28 cellular contexts compared by ENCODE assay signal in the genomic region with DNA sequence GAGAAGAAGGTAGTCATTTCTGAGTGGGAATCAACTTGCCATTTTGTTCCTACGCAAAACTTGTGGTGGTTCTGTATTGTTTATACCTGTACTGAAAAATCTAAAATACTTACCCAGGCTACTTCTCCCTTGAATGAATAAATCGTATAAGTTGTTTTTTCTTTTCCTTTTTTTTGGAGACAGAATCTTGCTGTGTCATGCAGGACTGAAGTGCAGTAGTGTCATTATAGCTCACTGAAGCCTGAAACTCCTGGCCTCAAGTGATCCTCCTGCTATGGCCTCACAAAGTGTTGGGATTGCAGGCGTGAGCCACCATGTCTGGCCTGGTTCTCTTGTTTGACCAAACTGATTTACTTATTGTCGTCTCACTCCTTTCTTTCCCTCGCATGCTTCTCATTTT. TPM values are rescaled to one million over a fixed set of nuclear protein-coding genes. Genes with fewer than 3 reads are reported as not detected.
DNase-seq lines count a peak whose midpoint lies in the region; ATAC-seq and TF ChIP-seq lines count a peak whose summit lies in the region.
"Had no signal": no experiment of that assay in that cellular context is flagged by ENCODE, and none has a peak within 500 bp of the region (broad histone marks: within the 10 kb centered on the region; RNA-seq: fewer than 3 reads in every experiment).

No MANE protein-coding gene starts in this region.

- in situ Hi-C loops in GM13976 (cut with MboI; ENCODE audit: low sequenced_read_pairs, unreplicated experiment) = no loop called here

- H3K9ac ChIP-seq in SK-N-MC (ENCODE audit: insufficient read length) (no peak overlapping the region), mesendoderm (ENCODE audit: low read length) (no peak overlapping the region)

- H3K4me3 ChIP-seq in SK-N-MC = no peak overlapping the region
- H3K4me3 ChIP-seq in mesendoderm (ENCODE audit: low read length) = no peak overlapping the region
- H3K4me3 ChIP-seq: adrenal gland, left ventricle myocardium inferior, prostate gland, sigmoid colon had no signal

- H3K4me1 Mint-ChIP-seq in activated T-cell treated with anti-CD3 and anti-CD28 coated beads, Interleukin-2, amount 50 U/mL, for 24 hours (ENCODE audit: low read depth) = peaks cover 27% of the 10 kb centered on the region
- H3K4me1 Mint-ChIP-seq in Calu3 (ENCODE audit: low read depth, unreplicated experiment) = peaks cover 9% of the 10 kb centered on the region

- H3K36me3 ChIP-seq in SK-N-MC (ENCODE audit: insufficient read depth, low read length) (peaks cover 82% of the 10 kb centered on the region), mesendoderm (ENCODE audit: control insufficient read depth, insufficient read depth, low read length) (no peaks in the 10 kb centered on the region)
- H3K36me3 ChIP-seq: prostate gland had no signal

- TF ChIP-seq CTCF in Calu3 (IDR thresholded peaks at IDR 0.05; ENCODE audit: unreplicated experiment) = no peak
- TF ChIP-seq CTCF in GM13976 (IDR thresholded peaks at IDR 0.05; ENCODE audit: borderline replicate concordance, control extremely low read depth, extremely low read depth, insufficient read depth, missing control alignments) = no peak

- peak overlapping the region; percentile 7; the same call in 1 of the 2 replicates for H3K27ac ChIP-seq in SK-N-MC
- H3K27ac ChIP-seq in mesendoderm (ENCODE audit: low read depth, low read length) = no peak overlapping the region
- H3K27ac ChIP-seq: adrenal gland, left ventricle myocardium inferior, neutrophil, prostate gland, sigmoid colon had no signal

- no CpG with 5 or more reads among the region's 5 CpGs for WGBS in mesendoderm (ENCODE audit: extremely low coverage, insufficient coverage, low lambda C conversion rate)

- no peak for DNase-seq in activated T-cell treated with anti-CD3 and anti-CD28 coated beads, Interleukin-2, amount 50 U/mL, for 24 hours
- no peak for DNase-seq in activated T-cell treated with anti-CD3 and anti-CD28 coated beads, Interleukin-2, amount 50 U/mL, for 1 hour
- DNase-seq in Calu3 (no peak), SK-N-MC (ENCODE audit: low read depth, low spot score) (no peak), mesendoderm (no peak), head of caudate nucleus (no peak), GM13976 (ENCODE audit: low spot score) (no peak)
- DNase-seq: activated CD8-positive, alpha-beta memory T cell treated with anti-CD3 and anti-CD28 coated beads for 24 hours; adrenal gland; CD4-positive, alpha-beta memory T cell; dermis blood vessel endothelial cell; glutamatergic neuron; Kasumi-1; left ventricle myocardium inferior; NCI-H146; NCI-H226; NCI-H69; PC-3; sigmoid colon; stimulated activated CD4-positive, alpha-beta T cell treated with anti-CD3 and anti-CD28 coated beads, Interleukin-4, amount 100 ng/mL, for 1 hour; trophoblast cell had no signal

- no peak overlapping the region for H3K56ac ChIP-seq in mesendoderm (ENCODE audit: low read length)

- peak overlapping the region; percentile 66 for H3K23ac ChIP-seq in mesendoderm (ENCODE audit: low read length)

- H3K9me3 ChIP-seq in SK-N-MC (ENCODE audit: low read depth, low read length) = no peaks in the 10 kb centered on the region
- H3K9me3 ChIP-seq: adrenal gland, left ventricle myocardium inferior, neutrophil, prostate gland, sigmoid colon had no signal

- H4K5ac ChIP-seq in mesendoderm (ENCODE audit: low read length) = no peak overlapping the region

- BruUV-seq in Calu3 (replicated peaks; lab: Mats Ljungman, UMichigan) = no TSS peak

- no peaks in the 10 kb centered on the region for H3K27me3 Mint-ChIP-seq in activated T-cell treated with anti-CD3 and anti-CD28 coated beads, Interleukin-2, amount 50 U/mL, for 24 hours
- no peaks in the 10 kb centered on the region for H3K27me3 Mint-ChIP-seq in Calu3 (ENCODE audit: unreplicated experiment)
- H3K27me3 Mint-ChIP-seq: CD4-positive, alpha-beta memory T cell had no signal

- H3K4ac ChIP-seq in mesendoderm (ENCODE audit: low read depth, low read length) = no peak overlapping the region

- CTCF ChIA-PET in Calu3 (lab: Charles Lee) = no interaction called here

- peaks cover 3% of the 10 kb centered on the region for H3K79me1 ChIP-seq in mesendoderm (ENCODE audit: low read length)

- peak overlapping the region; percentile 5 for H3K27ac Mint-ChIP-seq in activated T-cell treated with anti-CD3 and anti-CD28 coated beads, Interleukin-2, amount 50 U/mL, for 24 hours
- H3K27ac Mint-ChIP-seq in Calu3 (ENCODE audit: unreplicated experiment) = peak overlapping the region; percentile 11
- H3K27ac Mint-ChIP-seq: T-helper 2 cell treated with Interferon-gamma antibody and Interleukin-4, amounts not matched to agents 5 μg/mL and 100 μg/mL, for 36 hours had no signal

- H2BK120ac ChIP-seq in mesendoderm (ENCODE audit: low read depth, low read length) = no peak overlapping the region

- peaks cover 87% of the 10 kb centered on the region for H3K36me3 Mint-ChIP-seq in activated T-cell treated with anti-CD3 and anti-CD28 coated beads, Interleukin-2, amount 50 U/mL, for 24 hours (ENCODE audit: low read depth)
- peaks cover 31% of the 10 kb centered on the region for H3K36me3 Mint-ChIP-seq in Calu3 (ENCODE audit: insufficient read depth, unreplicated experiment)

- no peak overlapping the region for H2BK5ac ChIP-seq in mesendoderm (ENCODE audit: low read length)

- peaks cover 4% of the 10 kb centered on the region for H3K79me2 ChIP-seq in mesendoderm (ENCODE audit: control insufficient read depth, insufficient read depth, low read length)

- H3K4me1 ChIP-seq in mesendoderm (ENCODE audit: control insufficient read depth, low read depth, low read length) = no peaks in the 10 kb centered on the region
- H3K4me1 ChIP-seq: adrenal gland, prostate gland had no signal

- H4K8ac ChIP-seq in mesendoderm (ENCODE audit: low read depth, low read length) = no peak overlapping the region

- H3K4me2 ChIP-seq in mesendoderm (ENCODE audit: low read length) = no peak overlapping the region

- no peak overlapping the region for H3K18ac ChIP-seq in mesendoderm (ENCODE audit: low read length)

- no peak overlapping the region for H2AK5ac ChIP-seq in mesendoderm (ENCODE audit: low read length)

- H3K27me3 ChIP-seq in mesendoderm (ENCODE audit: insufficient read depth, low read length, poor library complexity) = no peaks in the 10 kb centered on the region
- H3K27me3 ChIP-seq: adrenal gland, neutrophil, sigmoid colon had no signal

- H3K9me3 Mint-ChIP-seq in activated T-cell treated with anti-CD3 and anti-CD28 coated beads, Interleukin-2, amount 50 U/mL, for 24 hours = no peaks in the 10 kb centered on the region
- no peaks in the 10 kb centered on the region for H3K9me3 Mint-ChIP-seq in Calu3 (ENCODE audit: low read depth, unreplicated experiment)
- H3K9me3 Mint-ChIP-seq: CD4-positive, alpha-beta memory T cell; T-helper 2 cell treated with Interferon-gamma antibody and Interleukin-4, amounts not matched to agents 5 μg/mL and 100 μg/mL, for 36 hours had no signal

- H2BK15ac ChIP-seq in mesendoderm (replicated peaks; ENCODE audit: low read depth) = no peak overlapping the region

- intact Hi-C loops in Calu3 (cut with micrococcal nuclease; ENCODE audit: unreplicated experiment) = no loop called here
- intact Hi-C loops in head of caudate nucleus (cut with DNase I) = no loop called here

- H3K4me3 Mint-ChIP-seq in activated T-cell treated with anti-CD3 and anti-CD28 coated beads, Interleukin-2, amount 50 U/mL, for 24 hours = no peak overlapping the region
- no peak overlapping the region for H3K4me3 Mint-ChIP-seq in Calu3 (ENCODE audit: low read depth, unreplicated experiment)
- H3K4me3 Mint-ChIP-seq: CD4-positive, alpha-beta memory T cell; T-helper 2 cell treated with Interferon-gamma antibody and Interleukin-4, amounts not matched to agents 5 μg/mL and 100 μg/mL, for 36 hours had no signal

- no peak for ATAC-seq in GM21528 (IDR thresholded peaks at IDR 0.05; ENCODE audit: low FRiP score, unreplicated experiment)
- ATAC-seq: esophagus mucosa, PC-3, Right ventricle myocardium inferior, SK-N-SH treated with all-trans-retinoic acid at 6 μM for 48 hours had no signal

RNA-seq across cellular contexts. Expression of gene LUC7L2, which starts 27.9 kb away (rescaled TPM):
- total RNA-seq in Calu3 (2022) = 85.7 and 88.8 TPM in 2 replicates
- 48.3 TPM for polyA plus RNA-seq in mesendoderm (2013, experiment 1 of 2)
- polyA plus RNA-seq in mesendoderm (2013, experiment 2 of 2) = 48.4 TPM

RNA-seq across cellular contexts. Expression of gene FMC1, which starts 46.5 kb away (rescaled TPM):
- 2.9 and 9.1 TPM in 2 replicates for total RNA-seq in Calu3 (2022)
- 40.4 TPM for polyA plus RNA-seq in mesendoderm (2013, experiment 1 of 2)
- 35.6 TPM for polyA plus RNA-seq in mesendoderm (2013, experiment 2 of 2)
